In genomic region chr19:33832633-33833032, GRCh38 we compare ENCODE assay signal across 2 cellular contexts.
TF ChIP-seq lines count a peak whose summit lies in the region.

No MANE protein-coding gene starts in this region.

TF ChIP-seq in GM23338, 12 proteins besides CTCF, POLR2A, EP300 and RAD21 (continued from another document):
- no peak for TF ChIP-seq ETS1 (IDR thresholded peaks at IDR 0.05)
- TF ChIP-seq JUNB (IDR thresholded peaks at IDR 0.05; ENCODE audit: unreplicated experiment) = no peak
- TF ChIP-seq STAT1 (IDR thresholded peaks at IDR 0.05; ENCODE audit: unreplicated experiment) = no peak
- no peak for TF ChIP-seq NANOG (IDR thresholded peaks at IDR 0.05; ENCODE audit: borderline replicate concordance)
- no peak for TF ChIP-seq ZNF331 (CRISPR knock-in tag; IDR thresholded peaks at IDR 0.05; ENCODE audit: low read depth)
- no peak for TF ChIP-seq ZNF114 (CRISPR knock-in tag; IDR thresholded peaks at IDR 0.05)
- TF ChIP-seq EZH2 (IDR thresholded peaks at IDR 0.05; ENCODE audit: low read depth, unreplicated experiment) = no peak
- TF ChIP-seq, protein P1, sequence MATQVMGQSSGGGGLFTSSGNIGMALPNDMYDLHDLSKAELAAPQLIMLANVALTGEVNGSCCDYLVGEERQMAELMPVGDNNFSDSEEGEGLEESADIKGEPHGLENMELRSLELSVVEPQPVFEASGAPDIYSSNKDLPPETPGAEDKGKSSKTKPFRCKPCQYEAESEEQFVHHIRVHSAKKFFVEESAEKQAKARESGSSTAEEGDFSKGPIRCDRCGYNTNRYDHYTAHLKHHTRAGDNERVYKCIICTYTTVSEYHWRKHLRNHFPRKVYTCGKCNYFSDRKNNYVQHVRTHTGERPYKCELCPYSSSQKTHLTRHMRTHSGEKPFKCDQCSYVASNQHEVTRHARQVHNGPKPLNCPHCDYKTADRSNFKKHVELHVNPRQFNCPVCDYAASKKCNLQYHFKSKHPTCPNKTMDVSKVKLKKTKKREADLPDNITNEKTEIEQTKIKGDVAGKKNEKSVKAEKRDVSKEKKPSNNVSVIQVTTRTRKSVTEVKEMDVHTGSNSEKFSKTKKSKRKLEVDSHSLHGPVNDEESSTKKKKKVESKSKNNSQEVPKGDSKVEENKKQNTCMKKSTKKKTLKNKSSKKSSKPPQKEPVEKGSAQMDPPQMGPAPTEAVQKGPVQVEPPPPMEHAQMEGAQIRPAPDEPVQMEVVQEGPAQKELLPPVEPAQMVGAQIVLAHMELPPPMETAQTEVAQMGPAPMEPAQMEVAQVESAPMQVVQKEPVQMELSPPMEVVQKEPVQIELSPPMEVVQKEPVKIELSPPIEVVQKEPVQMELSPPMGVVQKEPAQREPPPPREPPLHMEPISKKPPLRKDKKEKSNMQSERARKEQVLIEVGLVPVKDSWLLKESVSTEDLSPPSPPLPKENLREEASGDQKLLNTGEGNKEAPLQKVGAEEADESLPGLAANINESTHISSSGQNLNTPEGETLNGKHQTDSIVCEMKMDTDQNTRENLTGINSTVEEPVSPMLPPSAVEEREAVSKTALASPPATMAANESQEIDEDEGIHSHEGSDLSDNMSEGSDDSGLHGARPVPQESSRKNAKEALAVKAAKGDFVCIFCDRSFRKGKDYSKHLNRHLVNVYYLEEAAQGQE (IDR thresholded peaks at IDR 0.05; ENCODE audit: unreplicated experiment) = no peak
- TF ChIP-seq, protein P2, sequence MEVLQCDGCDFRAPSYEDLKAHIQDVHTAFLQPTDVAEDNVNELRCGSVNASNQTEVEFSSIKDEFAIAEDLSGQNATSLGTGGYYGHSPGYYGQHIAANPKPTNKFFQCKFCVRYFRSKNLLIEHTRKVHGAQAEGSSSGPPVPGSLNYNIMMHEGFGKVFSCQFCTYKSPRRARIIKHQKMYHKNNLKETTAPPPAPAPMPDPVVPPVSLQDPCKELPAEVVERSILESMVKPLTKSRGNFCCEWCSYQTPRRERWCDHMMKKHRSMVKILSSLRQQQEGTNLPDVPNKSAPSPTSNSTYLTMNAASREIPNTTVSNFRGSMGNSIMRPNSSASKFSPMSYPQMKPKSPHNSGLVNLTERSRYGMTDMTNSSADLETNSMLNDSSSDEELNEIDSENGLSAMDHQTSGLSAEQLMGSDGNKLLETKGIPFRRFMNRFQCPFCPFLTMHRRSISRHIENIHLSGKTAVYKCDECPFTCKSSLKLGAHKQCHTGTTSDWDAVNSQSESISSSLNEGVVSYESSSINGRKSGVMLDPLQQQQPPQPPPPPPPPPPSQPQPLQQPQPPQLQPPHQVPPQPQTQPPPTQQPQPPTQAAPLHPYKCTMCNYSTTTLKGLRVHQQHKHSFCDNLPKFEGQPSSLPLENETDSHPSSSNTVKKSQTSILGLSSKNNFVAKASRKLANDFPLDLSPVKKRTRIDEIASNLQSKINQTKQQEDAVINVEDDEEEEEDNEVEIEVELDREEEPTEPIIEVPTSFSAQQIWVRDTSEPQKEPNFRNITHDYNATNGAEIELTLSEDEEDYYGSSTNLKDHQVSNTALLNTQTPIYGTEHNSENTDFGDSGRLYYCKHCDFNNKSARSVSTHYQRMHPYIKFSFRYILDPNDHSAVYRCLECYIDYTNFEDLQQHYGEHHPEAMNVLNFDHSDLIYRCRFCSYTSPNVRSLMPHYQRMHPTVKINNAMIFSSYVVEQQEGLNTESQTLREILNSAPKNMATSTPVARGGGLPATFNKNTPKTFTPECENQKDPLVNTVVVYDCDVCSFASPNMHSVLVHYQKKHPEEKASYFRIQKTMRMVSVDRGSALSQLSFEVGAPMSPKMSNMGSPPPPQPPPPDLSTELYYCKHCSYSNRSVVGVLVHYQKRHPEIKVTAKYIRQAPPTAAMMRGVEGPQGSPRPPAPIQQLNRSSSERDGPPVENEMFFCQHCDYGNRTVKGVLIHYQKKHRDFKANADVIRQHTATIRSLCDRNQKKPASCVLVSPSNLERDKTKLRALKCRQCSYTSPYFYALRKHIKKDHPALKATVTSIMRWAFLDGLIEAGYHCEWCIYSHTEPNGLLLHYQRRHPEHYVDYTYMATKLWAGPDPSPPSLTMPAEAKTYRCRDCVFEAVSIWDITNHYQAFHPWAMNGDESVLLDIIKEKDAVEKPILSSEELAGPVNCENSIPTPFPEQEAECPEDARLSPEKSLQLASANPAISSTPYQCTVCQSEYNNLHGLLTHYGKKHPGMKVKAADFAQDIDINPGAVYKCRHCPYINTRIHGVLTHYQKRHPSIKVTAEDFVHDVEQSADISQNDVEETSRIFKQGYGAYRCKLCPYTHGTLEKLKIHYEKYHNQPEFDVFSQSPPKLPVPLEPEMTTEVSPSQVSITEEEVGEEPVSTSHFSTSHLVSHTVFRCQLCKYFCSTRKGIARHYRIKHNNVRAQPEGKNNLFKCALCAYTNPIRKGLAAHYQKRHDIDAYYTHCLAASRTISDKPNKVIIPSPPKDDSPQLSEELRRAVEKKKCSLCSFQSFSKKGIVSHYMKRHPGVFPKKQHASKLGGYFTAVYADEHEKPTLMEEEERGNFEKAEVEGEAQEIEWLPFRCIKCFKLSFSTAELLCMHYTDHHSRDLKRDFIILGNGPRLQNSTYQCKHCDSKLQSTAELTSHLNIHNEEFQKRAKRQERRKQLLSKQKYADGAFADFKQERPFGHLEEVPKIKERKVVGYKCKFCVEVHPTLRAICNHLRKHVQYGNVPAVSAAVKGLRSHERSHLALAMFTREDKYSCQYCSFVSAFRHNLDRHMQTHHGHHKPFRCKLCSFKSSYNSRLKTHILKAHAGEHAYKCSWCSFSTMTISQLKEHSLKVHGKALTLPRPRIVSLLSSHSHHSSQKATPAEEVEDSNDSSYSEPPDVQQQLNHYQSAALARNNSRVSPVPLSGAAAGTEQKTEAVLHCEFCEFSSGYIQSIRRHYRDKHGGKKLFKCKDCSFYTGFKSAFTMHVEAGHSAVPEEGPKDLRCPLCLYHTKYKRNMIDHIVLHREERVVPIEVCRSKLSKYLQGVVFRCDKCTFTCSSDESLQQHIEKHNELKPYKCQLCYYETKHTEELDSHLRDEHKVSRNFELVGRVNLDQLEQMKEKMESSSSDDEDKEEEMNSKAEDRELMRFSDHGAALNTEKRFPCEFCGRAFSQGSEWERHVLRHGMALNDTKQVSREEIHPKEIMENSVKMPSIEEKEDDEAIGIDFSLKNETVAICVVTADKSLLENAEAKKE (CRISPR knock-in tag; IDR thresholded peaks at IDR 0.05) = no peak

TF ChIP-seq in H1, 55 proteins besides CTCF, POLR2A, EP300 and RAD21 (continued from another document):
- TF ChIP-seq, protein P3, sequence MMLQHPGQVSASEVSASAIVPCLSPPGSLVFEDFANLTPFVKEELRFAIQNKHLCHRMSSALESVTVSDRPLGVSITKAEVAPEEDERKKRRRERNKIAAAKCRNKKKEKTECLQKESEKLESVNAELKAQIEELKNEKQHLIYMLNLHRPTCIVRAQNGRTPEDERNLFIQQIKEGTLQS (IDR thresholded peaks at IDR 0.05; ENCODE audit: insufficient read depth, low read depth, low read length) = no peak
- no peak for TF ChIP-seq SIN3A (conservative IDR thresholded peaks at IDR 0.05 in 1 of 2, IDR thresholded peaks at IDR 0.05 in 1 of 2; ENCODE audit: low read depth in 1 of 2, low read length in 2 of 2)
- TF ChIP-seq SIRT6 (IDR thresholded peaks at IDR 0.05; ENCODE audit: low read length) = no peak
TF ChIP-seq in H1: peak in this region for 0.
